Comparison of ENCODE assay signal across 8 cellular contexts in genomic region chr15:89740137-89740536, GRCh38. TPM values are rescaled to one million over a fixed set of nuclear protein-coding genes. Genes with fewer than 3 reads are reported as not detected.
DNase-seq lines count a peak whose midpoint lies in the region; ATAC-seq and TF ChIP-seq lines count a peak whose summit lies in the region.

No MANE protein-coding gene starts in this region.

- H3K27me3 Mint-ChIP-seq in T-helper 2 cell treated with Interferon-gamma antibody and Interleukin-4, amounts not matched to agents 5 μg/mL and 100 μg/mL, for 36 hours (ENCODE audit: low read depth), result peaks cover 7% of the 10 kb centered on the region
- H3K27me3 Mint-ChIP-seq in brain, result peaks cover 23% of the 10 kb centered on the region

- TF ChIP-seq CTCF in HFF-Myc (IDR thresholded peaks at IDR 0.05; ENCODE audit: low read depth, low read length, missing control alignments) (peak; percentile 85), brain (conservative IDR thresholded peaks at IDR 0.05) (peak; percentile 85 to 93)

- H3K4me3 ChIP-seq in HFF-Myc (replicated peaks; ENCODE audit: low read depth, low read length), result no peak overlapping the region

- no peak overlapping the region for H3K27ac Mint-ChIP-seq in T-helper 2 cell treated with Interferon-gamma antibody and Interleukin-4, amounts not matched to agents 5 μg/mL and 100 μg/mL, for 36 hours
- H3K27ac Mint-ChIP-seq in brain, result peak overlapping the region in 2 of 5 experiments; percentile 45 to 67

- H3K9me3 Mint-ChIP-seq in T-helper 2 cell treated with Interferon-gamma antibody and Interleukin-4, amounts not matched to agents 5 μg/mL and 100 μg/mL, for 36 hours, result no peaks in the 10 kb centered on the region
- H3K9me3 Mint-ChIP-seq in brain, result peaks cover 0 to 2% (median 0%) of the 10 kb centered on the region in 5 experiments

- H3K4me3 Mint-ChIP-seq in T-helper 2 cell treated with Interferon-gamma antibody and Interleukin-4, amounts not matched to agents 5 μg/mL and 100 μg/mL, for 36 hours, result no peak overlapping the region
- peak overlapping the region in 3 of 5 experiments; percentile 39 to 61 (median 54) for H3K4me3 Mint-ChIP-seq in brain

- DNase-seq in ELR (ENCODE audit: low read depth) (peak; percentile 79), HFF-Myc (ENCODE audit: extremely low read depth, low read depth) (peak; percentile 72), NCI-H2029 (lab: John Stamatoyannopoulos, UW) (peak; percentile 46), iPS-NIHi7 (ENCODE audit: extremely low spot score) (peak; percentile 87)
- peak; percentile 45 for DNase-seq in T-helper 2 cell treated with Interferon-gamma antibody and Interleukin-4, amounts not matched to agents 5 μg/mL and 100 μg/mL, for 36 hours (ENCODE audit: low spot score)
- DNase-seq in stimulated activated CD4-positive, alpha-beta T cell treated with anti-CD3 and anti-CD28 coated beads, Interleukin-12 subunit alpha, Interleukin-12 subunit beta, amount 100 ng/mL, for 4 hours, result peak; percentile 30

- ATAC-seq in GM18520 (IDR thresholded peaks at IDR 0.05; ENCODE audit: unreplicated experiment), result no peak

- H3K4me1 Mint-ChIP-seq in T-helper 2 cell treated with Interferon-gamma antibody and Interleukin-4, amounts not matched to agents 5 μg/mL and 100 μg/mL, for 36 hours (ENCODE audit: low read depth), result peaks cover 2% of the 10 kb centered on the region
- peaks cover 4% of the 10 kb centered on the region for H3K4me1 Mint-ChIP-seq in brain

- no peaks in the 10 kb centered on the region for H3K36me3 Mint-ChIP-seq in T-helper 2 cell treated with Interferon-gamma antibody and Interleukin-4, amounts not matched to agents 5 μg/mL and 100 μg/mL, for 36 hours (ENCODE audit: low read depth)
- H3K36me3 Mint-ChIP-seq in brain, result no peaks in the 10 kb centered on the region

RNA-seq across cellular contexts. Expression of gene MESP1, which starts 10.9 kb away (rescaled TPM):
- polyA plus RNA-seq in brain (ENCODE audit: insufficient read depth, low read depth, low replicate concordance), result 17.5 TPM

RNA-seq across cellular contexts. Expression of gene MESP2, which starts 36.0 kb away (rescaled TPM):
- 1.6 TPM for polyA plus RNA-seq in brain (ENCODE audit: insufficient read depth, low read depth, low replicate concordance)

RNA-seq across cellular contexts. Expression of gene WDR93, which starts 49.5 kb away (rescaled TPM):
- 0.32 TPM for polyA plus RNA-seq in brain (ENCODE audit: insufficient read depth, low read depth, low replicate concordance)

RNA-seq across cellular contexts. Expression of gene PEX11A, which starts 49.6 kb away (rescaled TPM):
- polyA plus RNA-seq in brain (ENCODE audit: insufficient read depth, low read depth, low replicate concordance), result 6.5 TPM

Comparison
In these comparisons a context has a peak if more than half of its experiments do, and no peak if none do; other contexts are left out.
1. DNase-seq: peak in every context shown above with its lines; median percentile 87 in iPS-NIHi7; 79 in ELR; 72 in HFF-Myc; 46 in NCI-H2029; 45 in T-helper 2 cell treated with Interferon-gamma antibody and Interleukin-4, amounts not matched to agents 5 μg/mL and 100 μg/mL, for 36 hours; 30 in stimulated activated CD4-positive, alpha-beta T cell treated with anti-CD3 and anti-CD28 coated beads, Interleukin-12 subunit alpha, Interleukin-12 subunit beta, amount 100 ng/mL, for 4 hours.